11 cellular contexts compared by ENCODE assay signal in genomic region chr9:83964973-83965349, GRCh38. TPM values are rescaled to one million over a fixed set of nuclear protein-coding genes. Genes with fewer than 3 reads are reported as not detected.
DNase-seq lines count a peak whose midpoint lies in the region; ATAC-seq, FAIRE-seq and TF ChIP-seq lines count a peak whose summit lies in the region.
"Had no signal": no experiment of that assay in that cellular context is flagged by ENCODE, and none has a peak within 500 bp of the region (broad histone marks: within the 10 kb centered on the region; RNA-seq: fewer than 3 reads in every experiment).

No MANE protein-coding gene starts in this region.

- H3K9me3 ChIP-seq in BLaER1 treated with 17β-estradiol and CSF1 and Interleukin-3, amounts not matched to agents 10 nM and 100 nM (replicated peaks in 1 of 11) = no peaks in the 10 kb centered on the region
- H3K9me3 ChIP-seq in T-helper 17 cell (ENCODE audit: control insufficient read depth, low read length, poor library complexity, severe bottlenecking) = no peaks in the 10 kb centered on the region
- no peaks in the 10 kb centered on the region for H3K9me3 ChIP-seq in effector memory CD4-positive, alpha-beta T cell (ENCODE audit: control insufficient read depth, low read length)

- H3K4me1 ChIP-seq in BLaER1 treated with 17β-estradiol and CSF1 and Interleukin-3, amounts not matched to agents 10 nM and 100 nM = no peaks in the 10 kb centered on the region
- peaks cover 4% of the 10 kb centered on the region for H3K4me1 ChIP-seq in effector memory CD4-positive, alpha-beta T cell (ENCODE audit: control insufficient read depth, insufficient read depth, low read length, poor library complexity, severe bottlenecking)

- peaks cover 36 to 43% (median 40%) of the 10 kb centered on the region in 11 experiments for H3K36me3 ChIP-seq in BLaER1 treated with 17β-estradiol and CSF1 and Interleukin-3, amounts not matched to agents 10 nM and 100 nM
- peaks cover 23% of the 10 kb centered on the region for H3K36me3 ChIP-seq in effector memory CD4-positive, alpha-beta T cell (ENCODE audit: control insufficient read depth, insufficient read depth, low read length)

- H3K4me1 Mint-ChIP-seq in T-helper 17 cell = peaks cover 16% of the 10 kb centered on the region

- peak overlapping the region; percentile 78 for H3K27ac Mint-ChIP-seq in T-helper 17 cell

- H4K20me1 ChIP-seq in BLaER1 treated with 17β-estradiol and CSF1 and Interleukin-3, amounts not matched to agents 10 nM and 100 nM = peaks cover 41 to 59% (median 54%) of the 10 kb centered on the region in 11 experiments

- no peak for DNase-seq in GM12892 (ENCODE audit: insufficient read length)
- no peak for DNase-seq in T-helper 17 cell
- DNase-seq in iris pigment epithelial cell (ENCODE audit: low read depth) = peak; percentile 26
- DNase-seq in sciatic nerve (ENCODE audit: low spot score) = no peak
- no peak for DNase-seq in effector memory CD4-positive, alpha-beta T cell
- no peak for DNase-seq in COLO829 (ENCODE audit: low spot score)
- DNase-seq: stimulated activated CD4-positive, alpha-beta T cell treated with anti-CD3 and anti-CD28 coated beads, Interleukin-15, amount 100 ng/mL, for 24 hours had no signal

- no peaks in the 10 kb centered on the region for H3K27me3 Mint-ChIP-seq in T-helper 17 cell

- H3K9ac ChIP-seq in BLaER1 treated with 17β-estradiol and CSF1 and Interleukin-3, amounts not matched to agents 10 nM and 100 nM = no peak overlapping the region

- FAIRE-seq in GM12892 (lab: Jason Lieb, UNC) = no peak
- FAIRE-seq: colon, islet of Langerhans had no signal

- peak overlapping the region; percentile 31 for H3K4me3 Mint-ChIP-seq in T-helper 17 cell

- TF ChIP-seq POLR2A in GM12892 (IDR thresholded peaks at IDR 0.05; ENCODE audit: low read depth, low read length) = peak; percentile 69; the same call in 1 of the 2 replicates

- peak; percentile 40 for ATAC-seq in T-helper 17 cell
- no peak for ATAC-seq in sciatic nerve
- no peak for ATAC-seq in GM18868 (IDR thresholded peaks at IDR 0.05; ENCODE audit: unreplicated experiment)

- no peak overlapping the region for H3K4me3 ChIP-seq in BLaER1 treated with 17β-estradiol and CSF1 and Interleukin-3, amounts not matched to agents 10 nM and 100 nM
- H3K4me3 ChIP-seq in effector memory CD4-positive, alpha-beta T cell (ENCODE audit: insufficient read depth, low read depth, low read length, poor library complexity, severe bottlenecking) = no peak overlapping the region

- peak overlapping the region in 6 of 11 experiments; percentile 0 to 27 (median 4); a peak in 7 of 22 replicates for H3K27ac ChIP-seq in BLaER1 treated with 17β-estradiol and CSF1 and Interleukin-3, amounts not matched to agents 10 nM and 100 nM
- H3K27ac ChIP-seq in effector memory CD4-positive, alpha-beta T cell (ENCODE audit: insufficient read depth, low read length, poor library complexity, severe bottlenecking) = no peak overlapping the region

- no peaks in the 10 kb centered on the region for H3K27me3 ChIP-seq in BLaER1 treated with 17β-estradiol and CSF1 and Interleukin-3, amounts not matched to agents 10 nM and 100 nM
- H3K27me3 ChIP-seq in effector memory CD4-positive, alpha-beta T cell (replicated peaks; ENCODE audit: control insufficient read depth, insufficient read depth, low read length, poor library complexity, severe bottlenecking) = no peaks in the 10 kb centered on the region

- intact Hi-C loops in sciatic nerve (cut with DNase I) = no loop called here

- H3K36me3 Mint-ChIP-seq in T-helper 17 cell (ENCODE audit: low read depth) = peaks cover 6% of the 10 kb centered on the region

- H3K4me2 ChIP-seq in BLaER1 treated with 17β-estradiol and CSF1 and Interleukin-3, amounts not matched to agents 10 nM and 100 nM = no peak overlapping the region

RNA-seq across cellular contexts. Expression of gene HNRNPK, which starts 15.1 kb away (rescaled TPM):
- polyA plus RNA-seq in GM12892 (2012; ENCODE audit: missing spikeins) = 639 TPM
- total RNA-seq in T-helper 17 cell (100 to 1,000 TPM; 612 to 613 TPM), sciatic nerve (425 TPM)

RNA-seq across cellular contexts. Expression of gene RMI1, which starts 15.6 kb away (rescaled TPM):
- polyA plus RNA-seq in GM12892 (2012; ENCODE audit: missing spikeins) = 16.6 TPM
- total RNA-seq in T-helper 17 cell (1 to 10 TPM in 1 of 2 donors, under 1 TPM in 1; 0.89 to 2.7 TPM), sciatic nerve (5.3 TPM)

RNA-seq across cellular contexts. Expression of gene KIF27, which starts 43.7 kb away (rescaled TPM):
- 2.6 TPM for polyA plus RNA-seq in GM12892 (2012; ENCODE audit: missing spikeins)
- total RNA-seq in T-helper 17 cell (1 to 10 TPM; 4.9 to 7.2 TPM), sciatic nerve (10.7 TPM)
